11 cellular contexts compared by ENCODE assay signal in the genomic region with DNA sequence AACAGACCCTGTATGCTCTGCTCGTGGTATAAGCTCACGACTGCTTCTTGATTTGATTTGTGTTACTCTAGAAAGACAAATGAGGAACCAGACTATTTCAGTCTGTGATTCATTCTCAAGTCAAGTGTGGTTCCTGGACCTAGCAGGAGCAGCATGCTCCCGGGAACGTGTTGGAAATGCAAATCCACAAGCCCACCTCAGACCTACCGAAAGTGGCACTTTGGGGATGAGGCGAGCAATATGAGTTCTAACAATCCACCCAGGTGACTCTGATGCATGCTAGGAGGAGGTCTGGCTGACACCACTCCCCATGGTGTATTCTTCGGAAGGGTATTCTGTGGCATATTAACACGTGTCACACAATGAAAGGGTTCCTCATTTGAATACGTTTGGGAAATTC. TPM values are rescaled to one million over a fixed set of nuclear protein-coding genes. Genes with fewer than 3 reads are reported as not detected.
DNase-seq lines count a peak whose midpoint lies in the region; ATAC-seq and TF ChIP-seq lines count a peak whose summit lies in the region.
"Had no signal": no experiment of that assay in that cellular context is flagged by ENCODE, and none has a peak within 500 bp of the region (broad histone marks: within the 10 kb centered on the region; RNA-seq: fewer than 3 reads in every experiment).

No MANE protein-coding gene starts in this region.

- peak overlapping the region; percentile 38 for H3K27ac Mint-ChIP-seq in stimulated activated memory B cell treated with anti-CD40 and anti-IgM and Interleukin-4, amounts not matched to agents 10 μg/mL and 1 μg/mL and 100 μg/mL, for 72 hours
- no peak overlapping the region for H3K27ac Mint-ChIP-seq in activated naive CD4-positive, alpha-beta T cell treated with anti-CD3 and anti-CD28 coated beads, Interleukin-2, amount 10 ng/mL, durations not matched to agents 7 days and 5 days

- CTCF ChIA-PET in activated naive CD4-positive, alpha-beta T cell treated with anti-CD3 and anti-CD28 coated beads, Interleukin-2, amount 10 ng/mL, durations not matched to agents 7 days and 5 days (lab: Charles Lee): no interaction called here

- ATAC-seq in GM19025 (IDR thresholded peaks at IDR 0.05; ENCODE audit: low read depth, unreplicated experiment): peak; percentile 66
- ATAC-seq in GM21737 (IDR thresholded peaks at IDR 0.05; ENCODE audit: unreplicated experiment): peak; percentile 89
- ATAC-seq in HG03196 (IDR thresholded peaks at IDR 0.05; ENCODE audit: unreplicated experiment): peak; percentile 67
- ATAC-seq in stimulated activated memory B cell treated with anti-CD40 and anti-IgM and Interleukin-4, amounts not matched to agents 10 μg/mL and 1 μg/mL and 100 μg/mL, for 72 hours: peak; percentile 91
- ATAC-seq in omental fat pad (ENCODE audit: low FRiP score): no peak
- ATAC-seq: Panc1 had no signal

- peak overlapping the region; percentile 63 for H3K4me3 Mint-ChIP-seq in stimulated activated memory B cell treated with anti-CD40 and anti-IgM and Interleukin-4, amounts not matched to agents 10 μg/mL and 1 μg/mL and 100 μg/mL, for 72 hours
- no peak overlapping the region for H3K4me3 Mint-ChIP-seq in activated naive CD4-positive, alpha-beta T cell treated with anti-CD3 and anti-CD28 coated beads, Interleukin-2, amount 10 ng/mL, durations not matched to agents 7 days and 5 days

- H3K27me3 Mint-ChIP-seq in stimulated activated memory B cell treated with anti-CD40 and anti-IgM and Interleukin-4, amounts not matched to agents 10 μg/mL and 1 μg/mL and 100 μg/mL, for 72 hours: no peaks in the 10 kb centered on the region
- peaks cover 4% of the 10 kb centered on the region for H3K27me3 Mint-ChIP-seq in activated naive CD4-positive, alpha-beta T cell treated with anti-CD3 and anti-CD28 coated beads, Interleukin-2, amount 10 ng/mL, durations not matched to agents 7 days and 5 days

- DNase-seq in activated naive CD4-positive, alpha-beta T cell treated with anti-CD3 and anti-CD28 coated beads, Interleukin-2, amount 10 ng/mL, durations not matched to agents 7 days and 5 days: no peak
- DNase-seq in NCI-H82 treated with DMSO at 0.1 percent for 48 hours (lab: John Stamatoyannopoulos, UW; ENCODE audit: unreplicated experiment) (no peak), omental fat pad (ENCODE audit: low spot score) (no peak)
- DNase-seq: DMS 273 treated with DMSO at 0.1 percent for 48 hours, glutamatergic neuron, testis had no signal

- no peaks in the 10 kb centered on the region for H3K36me3 Mint-ChIP-seq in stimulated activated memory B cell treated with anti-CD40 and anti-IgM and Interleukin-4, amounts not matched to agents 10 μg/mL and 1 μg/mL and 100 μg/mL, for 72 hours
- H3K36me3 Mint-ChIP-seq in activated naive CD4-positive, alpha-beta T cell treated with anti-CD3 and anti-CD28 coated beads, Interleukin-2, amount 10 ng/mL, durations not matched to agents 7 days and 5 days: no peaks in the 10 kb centered on the region

- no peak for TF ChIP-seq CTCF in omental fat pad (IDR thresholded peaks at IDR 0.05)

- H3K4me1 Mint-ChIP-seq in stimulated activated memory B cell treated with anti-CD40 and anti-IgM and Interleukin-4, amounts not matched to agents 10 μg/mL and 1 μg/mL and 100 μg/mL, for 72 hours: peaks cover 29% of the 10 kb centered on the region
- no peaks in the 10 kb centered on the region for H3K4me1 Mint-ChIP-seq in activated naive CD4-positive, alpha-beta T cell treated with anti-CD3 and anti-CD28 coated beads, Interleukin-2, amount 10 ng/mL, durations not matched to agents 7 days and 5 days

- H3K9me3 Mint-ChIP-seq in stimulated activated memory B cell treated with anti-CD40 and anti-IgM and Interleukin-4, amounts not matched to agents 10 μg/mL and 1 μg/mL and 100 μg/mL, for 72 hours: peaks cover 4% of the 10 kb centered on the region
- H3K9me3 Mint-ChIP-seq in activated naive CD4-positive, alpha-beta T cell treated with anti-CD3 and anti-CD28 coated beads, Interleukin-2, amount 10 ng/mL, durations not matched to agents 7 days and 5 days: no peaks in the 10 kb centered on the region

RNA-seq across cellular contexts. Expression of a gene that starts 59.5 kb away (rescaled TPM):
- 10 to 100 TPM; 30.0 to 37.8 (median 33.1) TPM for total RNA-seq in omental fat pad
